Comparison of ENCODE assay signal across 1 cellular context in the genomic region with DNA sequence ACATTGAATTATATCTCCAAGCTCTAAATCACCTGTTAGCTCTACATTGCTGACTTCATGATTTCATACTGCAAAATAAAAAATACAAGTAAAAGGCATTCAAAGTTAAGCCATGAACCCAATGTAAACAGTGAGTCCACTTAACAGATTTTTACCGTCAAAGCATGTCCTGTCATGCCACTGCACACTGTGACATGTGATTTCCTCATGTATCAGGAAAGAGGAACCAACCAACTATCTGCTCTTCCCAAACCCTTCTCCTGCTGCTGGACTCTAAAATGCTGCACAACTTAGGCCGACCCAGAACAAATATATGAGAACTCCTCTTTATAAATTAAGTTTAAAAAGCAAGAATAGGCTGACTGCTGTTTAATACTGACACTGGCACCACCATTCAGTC.
TF ChIP-seq lines count a peak whose summit lies in the region.

No MANE protein-coding gene starts in this region.

TF ChIP-seq in HepG2, 621 proteins besides CTCF, POLR2A, EP300 and RAD21:
- TF ChIP-seq ZNF563 (CRISPR knock-in tag; IDR thresholded peaks at IDR 0.05) = no peak
- no peak for TF ChIP-seq ZNF616 (CRISPR knock-in tag; IDR thresholded peaks at IDR 0.05; ENCODE audit: low read depth)
- TF ChIP-seq, protein P1, sequence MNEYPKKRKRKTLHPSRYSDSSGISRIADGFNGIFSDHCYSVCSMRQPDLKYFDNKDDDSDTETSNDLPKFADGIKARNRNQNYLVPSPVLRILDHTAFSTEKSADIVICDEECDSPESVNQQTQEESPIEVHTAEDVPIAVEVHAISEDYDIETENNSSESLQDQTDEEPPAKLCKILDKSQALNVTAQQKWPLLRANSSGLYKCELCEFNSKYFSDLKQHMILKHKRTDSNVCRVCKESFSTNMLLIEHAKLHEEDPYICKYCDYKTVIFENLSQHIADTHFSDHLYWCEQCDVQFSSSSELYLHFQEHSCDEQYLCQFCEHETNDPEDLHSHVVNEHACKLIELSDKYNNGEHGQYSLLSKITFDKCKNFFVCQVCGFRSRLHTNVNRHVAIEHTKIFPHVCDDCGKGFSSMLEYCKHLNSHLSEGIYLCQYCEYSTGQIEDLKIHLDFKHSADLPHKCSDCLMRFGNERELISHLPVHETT (CRISPR knock-in tag; conservative IDR thresholded peaks at IDR 0.05) = no peak
- no peak for TF ChIP-seq TCF7L2 (IDR thresholded peaks at IDR 0.05; ENCODE audit: low read depth, low read length)
- TF ChIP-seq, protein P2, sequence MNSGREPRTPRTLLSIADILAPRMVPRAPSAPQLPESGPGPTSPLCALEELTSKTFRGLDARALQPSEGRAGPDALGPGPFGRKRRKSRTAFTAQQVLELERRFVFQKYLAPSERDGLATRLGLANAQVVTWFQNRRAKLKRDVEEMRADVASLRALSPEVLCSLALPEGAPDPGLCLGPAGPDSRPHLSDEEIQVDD (CRISPR knock-in tag; IDR thresholded peaks at IDR 0.05; ENCODE audit: borderline replicate concordance) = no peak
- TF ChIP-seq, protein P3, sequence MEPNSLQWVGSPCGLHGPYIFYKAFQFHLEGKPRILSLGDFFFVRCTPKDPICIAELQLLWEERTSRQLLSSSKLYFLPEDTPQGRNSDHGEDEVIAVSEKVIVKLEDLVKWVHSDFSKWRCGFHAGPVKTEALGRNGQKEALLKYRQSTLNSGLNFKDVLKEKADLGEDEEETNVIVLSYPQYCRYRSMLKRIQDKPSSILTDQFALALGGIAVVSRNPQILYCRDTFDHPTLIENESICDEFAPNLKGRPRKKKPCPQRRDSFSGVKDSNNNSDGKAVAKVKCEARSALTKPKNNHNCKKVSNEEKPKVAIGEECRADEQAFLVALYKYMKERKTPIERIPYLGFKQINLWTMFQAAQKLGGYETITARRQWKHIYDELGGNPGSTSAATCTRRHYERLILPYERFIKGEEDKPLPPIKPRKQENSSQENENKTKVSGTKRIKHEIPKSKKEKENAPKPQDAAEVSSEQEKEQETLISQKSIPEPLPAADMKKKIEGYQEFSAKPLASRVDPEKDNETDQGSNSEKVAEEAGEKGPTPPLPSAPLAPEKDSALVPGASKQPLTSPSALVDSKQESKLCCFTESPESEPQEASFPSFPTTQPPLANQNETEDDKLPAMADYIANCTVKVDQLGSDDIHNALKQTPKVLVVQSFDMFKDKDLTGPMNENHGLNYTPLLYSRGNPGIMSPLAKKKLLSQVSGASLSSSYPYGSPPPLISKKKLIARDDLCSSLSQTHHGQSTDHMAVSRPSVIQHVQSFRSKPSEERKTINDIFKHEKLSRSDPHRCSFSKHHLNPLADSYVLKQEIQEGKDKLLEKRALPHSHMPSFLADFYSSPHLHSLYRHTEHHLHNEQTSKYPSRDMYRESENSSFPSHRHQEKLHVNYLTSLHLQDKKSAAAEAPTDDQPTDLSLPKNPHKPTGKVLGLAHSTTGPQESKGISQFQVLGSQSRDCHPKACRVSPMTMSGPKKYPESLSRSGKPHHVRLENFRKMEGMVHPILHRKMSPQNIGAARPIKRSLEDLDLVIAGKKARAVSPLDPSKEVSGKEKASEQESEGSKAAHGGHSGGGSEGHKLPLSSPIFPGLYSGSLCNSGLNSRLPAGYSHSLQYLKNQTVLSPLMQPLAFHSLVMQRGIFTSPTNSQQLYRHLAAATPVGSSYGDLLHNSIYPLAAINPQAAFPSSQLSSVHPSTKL (CRISPR knock-in tag; IDR thresholded peaks at IDR 0.05) = no peak
- TF ChIP-seq, protein P4, sequence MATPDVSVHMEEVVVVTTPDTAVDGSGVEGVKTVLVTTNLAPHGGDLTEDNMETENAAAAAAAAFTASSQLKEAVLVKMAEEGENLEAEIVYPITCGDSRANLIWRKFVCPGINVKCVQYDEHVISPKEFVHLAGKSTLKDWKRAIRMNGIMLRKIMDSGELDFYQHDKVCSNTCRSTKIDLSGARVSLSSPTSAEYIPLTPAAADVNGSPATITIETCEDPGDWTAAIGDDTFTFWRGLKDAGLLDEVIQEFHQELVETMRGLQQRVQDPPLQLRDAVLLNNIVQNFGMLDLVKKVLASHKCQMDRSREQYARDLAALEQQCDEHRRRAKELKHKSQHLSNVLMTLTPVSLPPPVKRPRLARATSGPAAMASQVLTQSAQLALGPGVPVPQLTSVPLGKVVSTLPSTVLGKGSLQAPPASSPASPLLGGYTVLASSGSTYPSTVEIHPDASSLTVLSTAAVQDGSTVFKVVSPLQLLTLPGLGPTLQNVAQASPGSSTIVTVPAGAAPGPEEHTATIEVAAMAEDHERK (CRISPR knock-in tag; IDR thresholded peaks at IDR 0.05; ENCODE audit: low read depth) = no peak
- TF ChIP-seq ARHGAP35 (CRISPR knock-in tag; IDR thresholded peaks at IDR 0.05; ENCODE audit: borderline replicate concordance) = no peak
- TF ChIP-seq ZNF550 (CRISPR knock-in tag; IDR thresholded peaks at IDR 0.05; ENCODE audit: borderline replicate concordance) = no peak
